29 cellular contexts compared by ENCODE assay signal in the genomic region with DNA sequence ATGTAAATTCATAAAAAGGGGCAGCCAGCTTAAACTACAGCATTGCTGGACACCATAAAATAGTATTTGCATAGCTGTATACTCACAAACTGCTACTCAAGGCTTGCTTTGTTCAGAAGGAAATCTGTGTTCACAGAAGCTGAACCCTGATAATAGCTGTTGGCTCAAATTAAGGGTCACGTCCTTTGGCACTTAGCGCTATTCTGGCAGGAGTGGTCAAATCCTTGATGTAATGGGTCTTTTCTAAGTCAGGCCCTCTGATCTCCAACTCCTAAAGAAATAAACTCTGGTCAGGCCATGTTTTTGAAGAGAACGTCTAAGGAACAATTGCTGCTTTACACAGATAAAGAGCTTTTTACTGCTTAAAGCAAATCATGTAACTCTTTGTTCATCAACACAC.
"Had no signal": no experiment of that assay in that cellular context is flagged by ENCODE, and none has a peak within 500 bp of the region (broad histone marks: within the 10 kb centered on the region; RNA-seq: fewer than 3 reads in every experiment).

No MANE protein-coding gene starts in this region.

- ATAC-seq: activated CD4-positive, alpha-beta T cell treated with anti-CD3 and anti-CD28 coated beads for 36 hours; activated CD8-positive, alpha-beta memory T cell treated with anti-CD3 and anti-CD28 coated beads, Interleukin-2, amount 10 ng/mL, durations not matched to agents 7 days and 5 days; activated CD8-positive, alpha-beta T cell treated with anti-CD3 and anti-CD28 coated beads, Interleukin-2, amount 10 ng/mL, durations not matched to agents 7 days and 5 days; activated naive CD4-positive, alpha-beta T cell treated with anti-CD3 and anti-CD28 coated beads, Interleukin-2, amount 50 U/mL, for 72 hours; activated T-cell treated with anti-CD3 and anti-CD28 coated beads, Interleukin-2, amount 50 U/mL, for 72 hours; body of pancreas; gastroesophageal sphincter had no signal

- H3K9me3 ChIP-seq: body of pancreas, colonic mucosa, esophagus squamous epithelium, gastroesophageal sphincter had no signal

- H3K4me1 ChIP-seq: body of pancreas, colonic mucosa, esophagus squamous epithelium, gastroesophageal sphincter had no signal

- H3K36me3 ChIP-seq: colonic mucosa had no signal

- H3K27ac ChIP-seq: body of pancreas, colonic mucosa, epithelial cell of prostate, esophagus squamous epithelium, gastroesophageal sphincter had no signal

- FAIRE-seq: endometrium, endothelial cell of umbilical vein had no signal

- DNase-seq: activated CD4-positive, alpha-beta memory T cell treated with anti-CD3 and anti-CD28 coated beads for 36 hours; activated CD4-positive, alpha-beta T cell treated with anti-CD3 and anti-CD28 coated beads for 36 hours; activated CD4-positive, alpha-beta T cell treated with anti-CD3 and anti-CD28 coated beads, Interleukin-2, amount 10 ng/mL, durations not matched to agents 24 days and 14 days; activated CD4-positive, CD25-positive, alpha-beta regulatory T cell; activated CD4-positive, CD25-positive, alpha-beta regulatory T cell treated with anti-CD3 and anti-CD28 coated beads, Interleukin-2, amount 50 U/mL, for 72 hours; activated CD8-positive, alpha-beta memory T cell treated with anti-CD3 and anti-CD28 coated beads, Interleukin-2, amount 10 ng/mL, durations not matched to agents 7 days and 5 days; activated CD8-positive, alpha-beta memory T cell treated with anti-CD3 and anti-CD28 coated beads, Interleukin-2, amount 50 U/mL, for 48 hours; activated CD8-positive, alpha-beta T cell treated with anti-CD3 and anti-CD28 coated beads, Interleukin-2, amount 10 ng/mL, durations not matched to agents 7 days and 5 days; activated gamma-delta T cell; activated naive CD4-positive, alpha-beta T cell; activated naive CD4-positive, alpha-beta T cell treated with anti-CD3 and anti-CD28 coated beads, Interleukin-2, amount 10 ng/mL, durations not matched to agents 7 days and 5 days; activated naive CD8-positive, alpha-beta T cell treated with anti-CD3 and anti-CD28 coated beads, Interleukin-2, amount 10 ng/mL, durations not matched to agents 7 days and 5 days; activated T-cell treated with anti-CD3 and anti-CD28 coated beads for 4 hours; activated T-cell treated with anti-CD3 and anti-CD28 coated beads, Interleukin-2, amount 50 U/mL, for 24 hours; activated T-cell treated with anti-CD3 and anti-CD28 coated beads, Interleukin-2, amount 50 U/mL, for 72 hours; anterior cingulate cortex; body of pancreas; central memory CD4-positive, alpha-beta T cell; cerebellar nuclear complex; colonic mucosa; effector CD8-positive, alpha-beta T cell; esophagus squamous epithelium; foreskin melanocyte; T-helper 2 cell had no signal

- H3K27me3 ChIP-seq: body of pancreas, colonic mucosa, esophagus squamous epithelium, gastroesophageal sphincter had no signal

- H3K4me3 ChIP-seq: body of pancreas, colonic mucosa, esophagus squamous epithelium, gastroesophageal sphincter had no signal
